In the genomic region with DNA sequence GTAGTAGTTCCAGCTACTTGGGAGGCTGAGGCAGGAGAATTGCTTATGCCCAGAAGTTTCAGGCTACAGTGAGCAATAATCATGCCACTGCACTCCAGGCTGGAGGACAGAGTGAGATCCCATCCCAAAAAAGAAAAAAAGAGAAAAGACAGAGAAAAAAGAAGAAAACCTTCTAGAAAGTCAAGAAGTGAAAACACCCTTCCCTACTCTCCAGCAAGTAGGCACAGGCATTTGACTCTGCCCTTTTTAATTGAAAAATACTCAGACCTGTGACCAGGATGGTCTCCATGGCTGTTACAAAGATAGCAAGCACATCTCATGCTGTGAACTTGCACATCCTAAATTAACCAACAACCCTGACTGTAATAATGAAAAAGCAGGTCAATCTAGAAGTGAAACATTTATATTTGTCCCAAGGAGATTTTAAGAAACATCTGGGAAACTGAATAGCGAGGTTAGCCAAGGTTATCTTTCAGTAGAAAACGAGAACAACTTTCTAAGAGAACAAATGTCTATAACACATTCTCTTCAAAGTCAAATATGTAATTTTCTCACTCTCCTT, we compare ENCODE assay signal across 8 cellular contexts. TPM values are rescaled to one million over a fixed set of nuclear protein-coding genes. Genes with fewer than 3 reads are reported as not detected.
A peak's percentile ranks its signal among the peaks of the same experiment; 100 is the strongest.
DNase-seq lines count a peak whose midpoint lies in the region; ATAC-seq and TF ChIP-seq lines count a peak whose summit lies in the region.

No MANE protein-coding gene starts in this region.

- WGBS in psoas muscle, 3 donors = 6 to 27% (median 12%) methylated on average over 2 of the region's 2 CpGs

- TF ChIP-seq CTCF in MCF 10A (IDR thresholded peaks at IDR 0.05; ENCODE audit: unreplicated experiment) (no peak), psoas muscle (IDR thresholded peaks at IDR 0.05) (no peak)

- ATAC-seq in GM19328 (IDR thresholded peaks at IDR 0.05; ENCODE audit: unreplicated experiment) = peak; percentile 11
- peak; percentile 33 for ATAC-seq in HG03025 (IDR thresholded peaks at IDR 0.05; ENCODE audit: low FRiP score, unreplicated experiment)
- ATAC-seq in psoas muscle = no peak
- no peak for ATAC-seq in T-helper 17 cell

- peak overlapping the region; percentile 91 for H3K4me3 Mint-ChIP-seq in MCF 10A (ENCODE audit: unreplicated experiment)
- H3K4me3 Mint-ChIP-seq in T-helper 17 cell = no peak overlapping the region

- no peaks in the 10 kb centered on the region for H3K9me3 Mint-ChIP-seq in MCF 10A (ENCODE audit: unreplicated experiment)

- H3K27ac Mint-ChIP-seq in MCF 10A (ENCODE audit: low read depth, unreplicated experiment) (peak overlapping the region; percentile 88), T-helper 17 cell (no peak overlapping the region)

- H3K27me3 Mint-ChIP-seq in MCF 10A (ENCODE audit: insufficient read depth, unreplicated experiment) = no peaks in the 10 kb centered on the region
- H3K27me3 Mint-ChIP-seq in T-helper 17 cell = peaks cover 34% of the 10 kb centered on the region

- POLR2A ChIA-PET in MCF 10A (lab: Yijun Ruan, JAX) = interaction anchor here (0.7 to 5.6 kb wide), 17 partner anchors 8 to 266 kb away, joined by 3 to 64 read pairs (median 4); no protein-coding TSS in a partner anchor

- peak overlapping the region; percentile 75 for H3K4me3 ChIP-seq in psoas muscle

- BruUV-seq in MCF 10A (replicated peaks; lab: Mats Ljungman, UMichigan) = no TSS peak

- intact Hi-C loops in MCF 10A (cut with micrococcal nuclease) = loop anchor here (1.0 to 10.0 kb wide), 7 partner anchors 38 to 1026 kb away; no protein-coding TSS in a partner anchor
- intact Hi-C loops in psoas muscle (cut with DNase I) = loop anchor here (2.0 to 10.0 kb wide), 7 partner anchors 15 to 1016 kb away; no protein-coding TSS in a partner anchor

- no peaks in the 10 kb centered on the region for H3K36me3 ChIP-seq in psoas muscle (ENCODE audit: insufficient read depth in 1 of 2, low read depth in 1 of 2)

- peaks cover 44% of the 10 kb centered on the region for H3K4me1 ChIP-seq in psoas muscle

- DNase-seq in MCF 10A (ENCODE audit: unreplicated experiment) (no peak), psoas muscle (no peak), iPS-NIHi11 (ENCODE audit: low spot score) (no peak), NCI-H1694 treated with DMSO at 0.1 percent for 48 hours (lab: John Stamatoyannopoulos, UW) (no peak), T-helper 17 cell (no peak)
- no peak for DNase-seq in activated CD4-positive, CD25-positive, alpha-beta regulatory T cell treated with anti-CD3 and anti-CD28 coated beads, Interleukin-2, amount 50 U/mL, for 72 hours

- CTCF ChIA-PET in MCF 10A (lab: Yijun Ruan, JAX) = interaction anchor here (0.6 to 2.1 kb wide), 4 partner anchors 11 to 229 kb away, joined by 3 to 10 read pairs (median 3); no protein-coding TSS in a partner anchor

- H3K27ac ChIP-seq in psoas muscle = peak overlapping the region; percentile 93

- no peaks in the 10 kb centered on the region for H3K27me3 ChIP-seq in psoas muscle (ENCODE audit: insufficient read depth in 3 of 3, low read length in 2 of 3)

- H3K9me3 ChIP-seq in psoas muscle (no peaks in the 10 kb centered on the region), T-helper 17 cell (ENCODE audit: control insufficient read depth, low read length, poor library complexity, severe bottlenecking) (no peaks in the 10 kb centered on the region)

- H3K4me1 Mint-ChIP-seq in MCF 10A (ENCODE audit: insufficient read depth, unreplicated experiment) = peaks cover 24% of the 10 kb centered on the region
- H3K4me1 Mint-ChIP-seq in T-helper 17 cell = no peaks in the 10 kb centered on the region

- H3K36me3 Mint-ChIP-seq in MCF 10A (ENCODE audit: insufficient read depth, unreplicated experiment) (peaks cover 8% of the 10 kb centered on the region), T-helper 17 cell (ENCODE audit: low read depth) (no peaks in the 10 kb centered on the region)

RNA-seq across cellular contexts. Expression of gene TMTC1, which starts 2.0 kb away (rescaled TPM):
- total RNA-seq in MCF 10A (2022) (100 and 109 TPM in 2 replicates), psoas muscle (10 to 100 TPM; 30.4 to 45.8 (median 39.5) TPM), T-helper 17 cell (under 1 TPM in 1 of 2 donors, not detected in 1; 0.40 TPM)
- 10 to 100 TPM; 15.8 to 29.8 (median 24.7) TPM for polyA plus RNA-seq in psoas muscle

Comparison
In these comparisons a context has a peak if more than half of its experiments do, and no peak if none do; other contexts are left out.
1. ATAC-seq: peak in GM19328 (single experiment) and HG03025 (single experiment); none in psoas muscle (0 of 4) and T-helper 17 cell (single experiment).
2. RNA of gene TMTC1, which starts 2.0 kb away (total RNA-seq): 100 to 109 TPM in MCF 10A and 30.4 to 45.8 TPM in psoas muscle; 0.40 TPM in T-helper 17 cell; every median in the first group is over 10 times any median in the second.